ENCODE assay signal across 11 cellular contexts in genomic region chr19:5801796-5802616, GRCh38. TPM values are rescaled to one million over a fixed set of nuclear protein-coding genes. Genes with fewer than 3 reads are reported as not detected.
DNase-seq lines count a peak whose midpoint lies in the region; ATAC-seq and TF ChIP-seq lines count a peak whose summit lies in the region.
"Had no signal": no experiment of that assay in that cellular context is flagged by ENCODE, and none has a peak within 500 bp of the region (broad histone marks: within the 10 kb centered on the region; RNA-seq: fewer than 3 reads in every experiment).

No MANE protein-coding gene starts in this region.

- H3K4ac ChIP-seq in mesendoderm (ENCODE audit: low read depth, low read length), result no peak overlapping the region

- no peak for TF ChIP-seq CTCF in CD14-positive monocyte (IDR thresholded peaks at IDR 0.05)
- TF ChIP-seq CTCF in left lung (IDR thresholded peaks at IDR 0.05), result no peak

- H3K27ac ChIP-seq in HUES6 (ENCODE audit: low read depth, low read length) (no peak overlapping the region), mesendoderm (ENCODE audit: low read depth, low read length) (no peak overlapping the region), left lung (no peak overlapping the region)
- H3K27ac ChIP-seq: ascending aorta, heart right ventricle had no signal

- ATAC-seq in activated naive CD8-positive, alpha-beta T cell treated with anti-CD3 and anti-CD28 coated beads, Interleukin-2, amount 50 U/mL, for 24 hours, result no peak
- no peak for ATAC-seq in left lung
- ATAC-seq: GM12878, heart right ventricle had no signal

- H2AK5ac ChIP-seq in mesendoderm (ENCODE audit: low read length), result no peak overlapping the region

- no peak overlapping the region for H2BK15ac ChIP-seq in mesendoderm (replicated peaks; ENCODE audit: low read depth)

- peaks cover 44% of the 10 kb centered on the region for H3K27me3 Mint-ChIP-seq in activated naive CD8-positive, alpha-beta T cell treated with anti-CD3 and anti-CD28 coated beads, Interleukin-2, amount 50 U/mL, for 24 hours
- H3K27me3 Mint-ChIP-seq in CD14-positive monocyte (ENCODE audit: low read depth in 3 of 3), result peaks cover 65 to 85% (median 80%) of the 10 kb centered on the region in 3 donors

- H3K23ac ChIP-seq in mesendoderm (ENCODE audit: low read length), result no peak overlapping the region

- DNase-seq in DMS 273 (lab: John Stamatoyannopoulos, UW; ENCODE audit: unreplicated experiment) (peak; percentile 98), mesendoderm (peak; percentile 88), CD14-positive monocyte (ENCODE audit: low spot score) (no peak), left lung (no peak), SIG-M5 (lab: John Stamatoyannopoulos, UW) (no peak)
- DNase-seq in activated naive CD8-positive, alpha-beta T cell treated with anti-CD3 and anti-CD28 coated beads, Interleukin-2, amount 50 U/mL, for 24 hours, result peak; percentile 52
- DNase-seq: heart right ventricle, NCI-H774 had no signal

- no peaks in the 10 kb centered on the region for H3K36me3 Mint-ChIP-seq in activated naive CD8-positive, alpha-beta T cell treated with anti-CD3 and anti-CD28 coated beads, Interleukin-2, amount 50 U/mL, for 24 hours (ENCODE audit: low read depth)
- peaks cover 2 to 6% of the 10 kb centered on the region in 2 donors for H3K36me3 Mint-ChIP-seq in CD14-positive monocyte

- peaks cover 22% of the 10 kb centered on the region for H3K4me1 Mint-ChIP-seq in activated naive CD8-positive, alpha-beta T cell treated with anti-CD3 and anti-CD28 coated beads, Interleukin-2, amount 50 U/mL, for 24 hours
- H3K4me1 Mint-ChIP-seq in CD14-positive monocyte, result peaks cover 21% of the 10 kb centered on the region

- no peak overlapping the region for H3K4me2 ChIP-seq in mesendoderm (ENCODE audit: low read length)

- H3K9me3 ChIP-seq in HUES6 (ENCODE audit: control insufficient read depth, insufficient read depth, low read depth, low read length), result no peaks in the 10 kb centered on the region
- H3K9me3 ChIP-seq in left lung, result no peaks in the 10 kb centered on the region
- H3K9me3 ChIP-seq: ascending aorta, heart right ventricle had no signal

- peaks cover 24% of the 10 kb centered on the region for H3K27me3 ChIP-seq in HUES6 (ENCODE audit: control insufficient read depth, insufficient read depth, low read length)
- no peaks in the 10 kb centered on the region for H3K27me3 ChIP-seq in mesendoderm (ENCODE audit: insufficient read depth, low read length, poor library complexity)
- peaks cover 13 to 91% of the 10 kb centered on the region in 2 donors for H3K27me3 ChIP-seq in left lung

- no peak overlapping the region for H2BK5ac ChIP-seq in mesendoderm (ENCODE audit: low read length)

- no peaks in the 10 kb centered on the region for H3K79me2 ChIP-seq in mesendoderm (ENCODE audit: control insufficient read depth, insufficient read depth, low read length)

- H3K4me3 ChIP-seq in HUES6 (ENCODE audit: low read depth, low read length) (peak overlapping the region; percentile 35), mesendoderm (ENCODE audit: low read length) (no peak overlapping the region), left lung (no peak overlapping the region)
- H3K4me3 ChIP-seq: ascending aorta, GM12878, heart right ventricle had no signal

- no peaks in the 10 kb centered on the region for H3K79me1 ChIP-seq in mesendoderm (ENCODE audit: low read length)

- no peak overlapping the region for H2BK120ac ChIP-seq in mesendoderm (ENCODE audit: low read depth, low read length)

- H4K8ac ChIP-seq in mesendoderm (ENCODE audit: low read depth, low read length), result no peak overlapping the region

- H3K18ac ChIP-seq in mesendoderm (ENCODE audit: low read length), result no peak overlapping the region

- H3K36me3 ChIP-seq in HUES6 (ENCODE audit: control insufficient read depth, insufficient read depth, low read length) (no peaks in the 10 kb centered on the region), mesendoderm (ENCODE audit: control insufficient read depth, insufficient read depth, low read length) (no peaks in the 10 kb centered on the region), left lung (no peaks in the 10 kb centered on the region)
- H3K36me3 ChIP-seq: ascending aorta, heart right ventricle had no signal

- H3K9ac ChIP-seq in HUES6 (ENCODE audit: low read length), result no peak overlapping the region
- H3K9ac ChIP-seq in mesendoderm (ENCODE audit: low read length), result no peak overlapping the region

- WGBS in mesendoderm (ENCODE audit: extremely low coverage, insufficient coverage, low lambda C conversion rate), result no CpG with 5 or more reads among the region's 33 CpGs

- H3K27ac Mint-ChIP-seq in activated naive CD8-positive, alpha-beta T cell treated with anti-CD3 and anti-CD28 coated beads, Interleukin-2, amount 50 U/mL, for 24 hours, result no peak overlapping the region
- H3K27ac Mint-ChIP-seq in CD14-positive monocyte, result peak overlapping the region in 2 of 7 donors; percentile 15 to 42

- H3K56ac ChIP-seq in mesendoderm (ENCODE audit: low read length), result no peak overlapping the region

- intact Hi-C loops in CD14-positive monocyte (cut with micrococcal nuclease) (loop anchor here (5.0 to 10.0 kb wide), 2 partner anchors 220 to 223 kb away; no protein-coding TSS in a partner anchor), left lung (cut with DNase I) (no loop called here)

- H3K4me3 Mint-ChIP-seq in activated naive CD8-positive, alpha-beta T cell treated with anti-CD3 and anti-CD28 coated beads, Interleukin-2, amount 50 U/mL, for 24 hours, result no peak overlapping the region
- H3K4me3 Mint-ChIP-seq in CD14-positive monocyte, result peak overlapping the region in 1 of 2 donors; percentile 86

- no peak overlapping the region for H4K5ac ChIP-seq in mesendoderm (ENCODE audit: low read length)

- no peaks in the 10 kb centered on the region for H3K9me3 Mint-ChIP-seq in activated naive CD8-positive, alpha-beta T cell treated with anti-CD3 and anti-CD28 coated beads, Interleukin-2, amount 50 U/mL, for 24 hours
- peaks cover 0 to 24% (median 12%) of the 10 kb centered on the region in 7 donors for H3K9me3 Mint-ChIP-seq in CD14-positive monocyte

- H3K4me1 ChIP-seq in HUES6 (ENCODE audit: control insufficient read depth, insufficient read depth, low read length) (peaks cover 7% of the 10 kb centered on the region), mesendoderm (ENCODE audit: control insufficient read depth, low read depth, low read length) (peaks cover 2% of the 10 kb centered on the region), left lung (peaks cover 10 to 28% of the 10 kb centered on the region in 2 donors)

RNA-seq across cellular contexts. Expression of gene NRTN, which starts 2.9 kb away (rescaled TPM):
- polyA plus RNA-seq in mesendoderm (2013, experiment 1 of 2), result 4.4 TPM
- polyA plus RNA-seq in mesendoderm (2013, experiment 2 of 2), result 3.9 TPM
- not detected for polyA plus RNA-seq in CD14-positive monocyte
- 1 to 10 TPM; 1.5 to 1.6 TPM for total RNA-seq in left lung
- total RNA-seq: GM12878 had no signal
- polyA plus RNA-seq: GM12878 had no signal

RNA-seq across cellular contexts. Expression of gene DUS3L, which starts 11.0 kb away (rescaled TPM):
- 36.7 TPM for polyA plus RNA-seq in mesendoderm (2013, experiment 1 of 2)
- 35.7 TPM for polyA plus RNA-seq in mesendoderm (2013, experiment 2 of 2)
- polyA plus RNA-seq in CD14-positive monocyte, result 10 to 100 TPM; 17.4 to 23.4 TPM
- 10 to 100 TPM; 15.8 to 38.4 TPM for total RNA-seq in left lung

RNA-seq across cellular contexts. Expression of gene PRR22, which starts 17.5 kb away (rescaled TPM):
- 7.3 TPM for polyA plus RNA-seq in mesendoderm (2013, experiment 1 of 2)
- 6.8 TPM for polyA plus RNA-seq in mesendoderm (2013, experiment 2 of 2)
- polyA plus RNA-seq in CD14-positive monocyte, result under 1 TPM in 1 of 2 donors, not detected in 1; 0.15 TPM
- 1 to 10 TPM; 1.7 to 4.5 TPM for total RNA-seq in left lung

RNA-seq across cellular contexts. Expression of gene FUT6, which starts 37.5 kb away (rescaled TPM):
- not detected for polyA plus RNA-seq in mesendoderm (2013, experiment 1 of 2)
- polyA plus RNA-seq in mesendoderm (2013, experiment 2 of 2), result not detected
- not detected for polyA plus RNA-seq in CD14-positive monocyte
- under 1 TPM; 0.32 to 0.73 TPM for total RNA-seq in left lung
- total RNA-seq: ascending aorta, GM12878, heart right ventricle had no signal
- polyA plus RNA-seq: GM12878, heart right ventricle had no signal

RNA-seq across cellular contexts. Expression of gene FUT3, which starts 49.2 kb away (rescaled TPM):
- 0.08 TPM for polyA plus RNA-seq in mesendoderm (2013, experiment 1 of 2)
- 0.07 TPM for polyA plus RNA-seq in mesendoderm (2013, experiment 2 of 2)
- polyA plus RNA-seq in CD14-positive monocyte, result not detected
- 10 to 100 TPM; 25.2 to 31.4 TPM for total RNA-seq in left lung
- total RNA-seq: ascending aorta, heart right ventricle had no signal

Comparison
In these comparisons a context has a peak if more than half of its experiments do, and no peak if none do; other contexts are left out.
1. DNase-seq: peak in DMS 273 (single experiment), activated naive CD8-positive, alpha-beta T cell treated with anti-CD3 and anti-CD28 coated beads, Interleukin-2, amount 50 U/mL, for 24 hours (single experiment) and mesendoderm (single experiment); none in CD14-positive monocyte (single experiment), left lung (0 of 2) and SIG-M5 (single experiment).
2. intact Hi-C loops: an anchor here in CD14-positive monocyte (5.0 to 10.0 kb wide); none called in left lung.